Comparison of ENCODE assay signal across 8 cellular contexts in genomic region chr16:31471241-31471874, GRCh38. TPM values are rescaled to one million over a fixed set of nuclear protein-coding genes. Genes with fewer than 3 reads are reported as not detected.
DNase-seq lines count a peak whose midpoint lies in the region; ATAC-seq and TF ChIP-seq lines count a peak whose summit lies in the region.
"Had no signal": no experiment of that assay in that cellular context is flagged by ENCODE, and none has a peak within 500 bp of the region (broad histone marks: within the 10 kb centered on the region; RNA-seq: fewer than 3 reads in every experiment).

No MANE protein-coding gene starts in this region.

- peaks cover 32% of the 10 kb centered on the region for H3F3A ChIP-seq in smooth muscle cell (ENCODE audit: low read depth)

- H3K4me1 ChIP-seq in RWPE2 (ENCODE audit: insufficient read depth, poor library complexity, severe bottlenecking), result peaks cover 9% of the 10 kb centered on the region
- peaks cover 8% of the 10 kb centered on the region for H3K4me1 ChIP-seq in smooth muscle cell (ENCODE audit: low read depth)

- no peak for ATAC-seq in RWPE2 (ENCODE audit: low read depth)
- ATAC-seq: activated T-cell treated with anti-CD3 and anti-CD28 coated beads, Interleukin-2, amount 50 U/mL, for 72 hours had no signal

- H3K27me3 ChIP-seq in RWPE2 (ENCODE audit: insufficient read depth, poor library complexity, severe bottlenecking) (no peaks in the 10 kb centered on the region), smooth muscle cell (ENCODE audit: low read depth) (no peaks in the 10 kb centered on the region)

- peak overlapping the region; percentile 90 for H3K4me2 ChIP-seq in smooth muscle cell

- intact Hi-C loops in posterior vena cava (cut with DNase I), result no loop called here

- 42% methylated on average over 15 of the region's 15 CpGs for WGBS in smooth muscle cell (ENCODE audit: low lambda C conversion rate)

- peak overlapping the region; percentile 26 for H3K9ac ChIP-seq in smooth muscle cell (ENCODE audit: low read depth)

- H3K9me3 ChIP-seq in RWPE2 (ENCODE audit: severe bottlenecking) (no peaks in the 10 kb centered on the region), smooth muscle cell (replicated peaks; ENCODE audit: low read depth) (no peaks in the 10 kb centered on the region)

- H3K27ac ChIP-seq in RWPE2 (ENCODE audit: poor library complexity, severe bottlenecking) (peak overlapping the region; percentile 92), smooth muscle cell (ENCODE audit: low read depth) (peak overlapping the region; percentile 74)

- peaks cover 10% of the 10 kb centered on the region for H3K79me2 ChIP-seq in smooth muscle cell (ENCODE audit: low read depth)

- H3K36me3 ChIP-seq in RWPE2 (ENCODE audit: low read depth) (peaks cover 31% of the 10 kb centered on the region), smooth muscle cell (ENCODE audit: low read depth) (peaks cover 6% of the 10 kb centered on the region)

- DNase-seq in RWPE2 (ENCODE audit: low spot score), result no peak
- DNase-seq in fibroblast of mammary gland (ENCODE audit: low read depth), result no peak
- no peak for DNase-seq in smooth muscle cell (lab: John Stamatoyannopoulos, UW; ENCODE audit: unreplicated experiment)
- no peak for DNase-seq in NCI-H2227 treated with DMSO at 0.1 percent for 48 hours (lab: John Stamatoyannopoulos, UW)
- DNase-seq in posterior vena cava (ENCODE audit: low spot score), result no peak
- no peak for DNase-seq in dedifferentiated amniotic fluid mesenchymal stem cell (ENCODE audit: extremely low spot score)
- DNase-seq: activated T-cell treated with anti-CD3 and anti-CD28 coated beads, Interleukin-2, amount 50 U/mL, for 72 hours; NCI-H2107 had no signal

- TF ChIP-seq CTCF in RWPE2 (IDR thresholded peaks at IDR 0.05; ENCODE audit: poor library complexity, severe bottlenecking) (no peak), fibroblast of mammary gland (conservative IDR thresholded peaks at IDR 0.05; ENCODE audit: control insufficient read depth, insufficient read depth, low read depth, low read length) (no peak), smooth muscle cell (IDR thresholded peaks at IDR 0.05; ENCODE audit: borderline replicate concordance, insufficient read depth, poor library complexity, severe bottlenecking) (no peak)

- H2AFZ ChIP-seq in smooth muscle cell (ENCODE audit: low read depth), result no peak overlapping the region

- H3K4me3 ChIP-seq in RWPE2 (ENCODE audit: severe bottlenecking) (peak overlapping the region; percentile 58), fibroblast of mammary gland (ENCODE audit: control insufficient read depth, low read depth, low read length) (peak overlapping the region; percentile 80), smooth muscle cell (peak overlapping the region; percentile 75)

- peaks cover 35% of the 10 kb centered on the region for H4K20me1 ChIP-seq in smooth muscle cell (ENCODE audit: low read depth)

RNA-seq across cellular contexts. Expression of gene TGFB1I1, which starts 0.6 kb away (rescaled TPM):
- total RNA-seq in smooth muscle cell, result 67.2 and 73.0 TPM in 2 replicates
- polyA plus RNA-seq in smooth muscle cell, result 203 and 213 TPM in 2 replicates
- 100 to 1,000 TPM; 232 to 239 TPM for total RNA-seq in posterior vena cava

RNA-seq across cellular contexts. Expression of gene SLC5A2, which starts 11.6 kb away (rescaled TPM):
- total RNA-seq in smooth muscle cell, result 0.40 TPM in 1 of 2 replicates, not detected in the other
- polyA plus RNA-seq in smooth muscle cell, result 5.1 and 10.6 TPM in 2 replicates
- total RNA-seq in posterior vena cava, result under 1 TPM in 1 of 2 donors, not detected in 1; 0.33 TPM
- total RNA-seq: activated T-cell treated with anti-CD3 and anti-CD28 coated beads, Interleukin-2, amount 50 U/mL, for 72 hours had no signal

RNA-seq across cellular contexts. Expression of gene ARMC5, which starts 12.1 kb away (rescaled TPM):
- total RNA-seq in smooth muscle cell, result 5.8 and 7.0 TPM in 2 replicates
- 19.6 and 24.6 TPM in 2 replicates for polyA plus RNA-seq in smooth muscle cell
- total RNA-seq in posterior vena cava, result 1 to 10 TPM; 6.4 to 8.3 TPM

RNA-seq across cellular contexts. Expression of gene ZNF843, which starts 28.8 kb away (rescaled TPM):
- total RNA-seq in smooth muscle cell (1.6 and 2.2 TPM in 2 replicates), posterior vena cava (1 to 10 TPM; 1.0 to 1.9 TPM)
- polyA plus RNA-seq in smooth muscle cell, result 1.7 and 2.3 TPM in 2 replicates

RNA-seq across cellular contexts. Expression of gene RUSF1, which starts 36.8 kb away (rescaled TPM):
- 55.9 and 68.7 TPM in 2 replicates for total RNA-seq in smooth muscle cell
- polyA plus RNA-seq in smooth muscle cell, result 72.1 and 73.7 TPM in 2 replicates
- 10 to 100 TPM; 40.5 to 46.4 TPM for total RNA-seq in posterior vena cava
